Comparison of ENCODE assay signal across 33 cellular contexts in the genomic region with DNA sequence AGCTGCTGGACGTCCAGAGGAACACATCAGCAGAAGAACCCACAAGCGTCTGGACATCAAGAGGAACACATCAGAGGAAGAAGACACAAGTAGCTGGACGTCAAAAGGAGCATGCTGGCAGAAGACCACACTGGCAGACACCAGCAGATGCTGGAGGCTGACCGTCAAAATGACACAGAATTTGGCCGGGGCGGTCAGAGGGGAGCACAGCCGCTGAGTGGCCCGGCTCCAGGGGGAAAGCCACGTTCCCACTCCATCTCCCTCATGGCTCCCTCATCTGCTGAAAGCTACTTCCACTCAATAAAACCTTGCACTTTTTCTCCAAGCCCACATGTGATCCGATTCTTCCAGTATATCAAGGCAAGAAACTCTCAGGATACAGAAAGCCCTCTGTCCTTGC.
"Had no signal": no experiment of that assay in that cellular context is flagged by ENCODE, and none has a peak within 500 bp of the region (broad histone marks: within the 10 kb centered on the region; RNA-seq: fewer than 3 reads in every experiment).

No MANE protein-coding gene starts in this region.

- H3K4me3 ChIP-seq: adrenal gland, body of pancreas, breast epithelium had no signal

- H3K27me3 ChIP-seq: adrenal gland, body of pancreas, brain microvascular endothelial cell, breast epithelium had no signal

- ATAC-seq: activated CD8-positive, alpha-beta T cell treated with anti-CD3 and anti-CD28 coated beads for 36 hours; activated naive CD4-positive, alpha-beta T cell treated with anti-CD3 and anti-CD28 coated beads, Interleukin-2, amount 50 U/mL, for 72 hours; activated T-cell treated with anti-CD3 and anti-CD28 coated beads, Interleukin-2, amount 50 U/mL, for 4 hours; activated T-cell treated with anti-CD3 and anti-CD28 coated beads, Interleukin-2, amount 50 U/mL, for 72 hours; activated T-helper 17 cell treated with anti-CD3 and anti-CD28 coated beads, Interleukin-2, amount 50 U/mL, for 72 hours; body of pancreas had no signal

- H3K27ac ChIP-seq: adrenal gland, body of pancreas, brain microvascular endothelial cell, breast epithelium, VCaP had no signal

- H3K4me1 ChIP-seq: adrenal gland, breast epithelium had no signal

- DNase-seq: activated B cell treated with CpG ODN at 0.5 μM for 24 hours; activated CD4-positive, alpha-beta memory T cell treated with anti-CD3 and anti-CD28 coated beads for 36 hours; activated CD4-positive, alpha-beta T cell treated with anti-CD3 and anti-CD28 coated beads for 4 hours; activated CD4-positive, alpha-beta T cell treated with anti-CD3 and anti-CD28 coated beads, Interleukin-2, amount 10 ng/mL, durations not matched to agents 24 days and 14 days; activated CD4-positive, alpha-beta T cell treated with anti-CD3 and anti-CD28 coated beads, Interleukin-2, amount 50 U/mL, for 1 hour; activated CD4-positive, alpha-beta T cell treated with anti-CD3 and anti-CD28 coated beads, Interleukin-2, amount 50 U/mL, for 4 hours; activated CD4-positive, CD25-positive, alpha-beta regulatory T cell treated with anti-CD3 and anti-CD28 coated beads, Interleukin-2, amount 50 U/mL, for 72 hours; activated CD8-positive, alpha-beta memory T cell treated with anti-CD3 and anti-CD28 coated beads, Interleukin-2, amount 50 U/mL, for 4 hours; activated CD8-positive, alpha-beta T cell treated with anti-CD3 and anti-CD28 coated beads for 36 hours; activated effector memory CD4-positive, alpha-beta T cell treated with anti-CD3 and anti-CD28 coated beads, Interleukin-2, amount 50 U/mL, for 16 hours; activated gamma-delta T cell treated with Interleukin-2 at 50 U/mL for 16 hours; activated naive CD4-positive, alpha-beta T cell; activated naive CD4-positive, alpha-beta T cell treated with anti-CD3 and anti-CD28 coated beads for 36 hours; activated naive CD4-positive, alpha-beta T cell treated with anti-CD3 and anti-CD28 coated beads, Interleukin-2, amount 50 U/mL, for 16 hours; activated naive CD8-positive, alpha-beta T cell treated with anti-CD3 and anti-CD28 coated beads for 36 hours; activated T-cell treated with anti-CD3 and anti-CD28 coated beads for 4 hours; activated T-cell treated with anti-CD3 and anti-CD28 coated beads, Interleukin-2, amount 50 U/mL, for 1 hour; activated T-cell treated with anti-CD3 and anti-CD28 coated beads, Interleukin-2, amount 50 U/mL, for 4 hours; activated T-cell treated with anti-CD3 and anti-CD28 coated beads, Interleukin-2, amount 50 U/mL, for 72 hours; adrenal gland; amniotic stem cell; aorta; body of pancreas; brain microvascular endothelial cell; caudate nucleus; cerebellar nuclear complex; T-helper 1 cell; T-helper 2 cell; T-helper 9 cell had no signal

- H3K9me3 ChIP-seq: adrenal gland, body of pancreas, breast epithelium had no signal

- H3K36me3 ChIP-seq: adrenal gland, brain microvascular endothelial cell, breast epithelium had no signal
